Comparison of ENCODE assay signal across 27 cellular contexts in the genomic region with DNA sequence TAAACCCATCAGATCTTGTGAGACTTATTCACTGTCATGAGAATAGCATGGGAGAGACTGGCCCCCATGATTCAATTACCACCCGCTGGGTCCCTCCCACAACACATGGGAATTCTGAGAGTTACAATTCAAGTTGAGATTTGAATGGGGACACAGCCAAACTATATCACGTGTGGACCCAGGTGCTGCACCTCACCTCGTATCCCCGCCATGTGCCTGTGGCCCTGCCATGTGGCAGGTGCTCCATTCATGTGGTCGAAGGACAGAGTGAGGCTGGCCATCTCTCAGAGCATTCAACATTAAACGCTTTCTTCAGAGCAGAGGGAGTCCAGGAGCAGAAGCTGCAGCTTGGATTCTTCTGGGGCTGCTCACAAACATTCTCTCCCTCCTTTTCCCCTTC. TPM values are rescaled to one million over a fixed set of nuclear protein-coding genes. Genes with fewer than 3 reads are reported as not detected.
"Had no signal": no experiment of that assay in that cellular context is flagged by ENCODE, and none has a peak within 500 bp of the region (broad histone marks: within the 10 kb centered on the region; RNA-seq: fewer than 3 reads in every experiment).

No MANE protein-coding gene starts in this region.

- ATAC-seq: activated T-cell treated with anti-CD3 and anti-CD28 coated beads, Interleukin-2, amount 50 U/mL, for 72 hours; esophagus mucosa; left ventricle myocardium superior; naive thymus-derived CD8-positive, alpha-beta T cell; pancreas; right cardiac atrium; WTC11 had no signal

- H3K9me3 Mint-ChIP-seq: activated CD4-positive, alpha-beta T cell treated with anti-CD3 and anti-CD28 coated beads, Interleukin-2, amount 10 ng/mL, durations not matched to agents 7 days and 5 days; activated naive CD8-positive, alpha-beta T cell treated with anti-CD3 and anti-CD28 coated beads for 36 hours; activated T-cell treated with anti-CD3 and anti-CD28 coated beads, Interleukin-2, amount 50 U/mL, for 72 hours; naive thymus-derived CD8-positive, alpha-beta T cell; stimulated activated naive CD8-positive, alpha-beta T cell treated with anti-CD3 and anti-CD28 coated beads, Interleukin-15, Interleukin-2, amounts not matched to agents 100 ng/mL and 50 ng/mL, for 24 hours had no signal

- DNase-seq: activated CD4-positive, alpha-beta T cell treated with anti-CD3 and anti-CD28 coated beads, Interleukin-2, amount 10 ng/mL, durations not matched to agents 7 days and 5 days; activated gamma-delta T cell; activated naive CD8-positive, alpha-beta T cell treated with anti-CD3 and anti-CD28 coated beads for 36 hours; activated T-cell treated with anti-CD3 and anti-CD28 coated beads, Interleukin-2, amount 50 U/mL, for 72 hours; central memory CD4-positive, alpha-beta T cell; dermis blood vessel endothelial cell; effector memory CD4-positive, alpha-beta T cell; foreskin melanocyte; left ventricle myocardium superior; mammary epithelial cell; right cardiac atrium; stimulated activated CD4-positive, alpha-beta T cell treated with anti-CD3 and anti-CD28 coated beads, Interleukin-1b, Interleukin-23, amount 100 ng/mL, for 48 hours; T-helper 1 cell; T-helper 9 cell; uterus had no signal

- H3K27ac Mint-ChIP-seq: activated CD4-positive, alpha-beta T cell treated with anti-CD3 and anti-CD28 coated beads, Interleukin-2, amount 10 ng/mL, durations not matched to agents 7 days and 5 days; activated naive CD8-positive, alpha-beta T cell treated with anti-CD3 and anti-CD28 coated beads for 36 hours; activated T-cell treated with anti-CD3 and anti-CD28 coated beads, Interleukin-2, amount 50 U/mL, for 72 hours; mesothelial cell of epicardium; naive thymus-derived CD8-positive, alpha-beta T cell; stimulated activated naive CD8-positive, alpha-beta T cell treated with anti-CD3 and anti-CD28 coated beads, Interleukin-15, Interleukin-2, amounts not matched to agents 100 ng/mL and 50 ng/mL, for 24 hours; WTC11 had no signal

- H3K4me3 Mint-ChIP-seq: activated CD4-positive, alpha-beta T cell treated with anti-CD3 and anti-CD28 coated beads, Interleukin-2, amount 10 ng/mL, durations not matched to agents 7 days and 5 days; activated naive CD8-positive, alpha-beta T cell treated with anti-CD3 and anti-CD28 coated beads for 36 hours; activated T-cell treated with anti-CD3 and anti-CD28 coated beads, Interleukin-2, amount 50 U/mL, for 72 hours; mesothelial cell of epicardium; naive thymus-derived CD8-positive, alpha-beta T cell; stimulated activated naive CD8-positive, alpha-beta T cell treated with anti-CD3 and anti-CD28 coated beads, Interleukin-15, Interleukin-2, amounts not matched to agents 100 ng/mL and 50 ng/mL, for 24 hours; WTC11 had no signal

- H3K36me3 Mint-ChIP-seq: activated naive CD8-positive, alpha-beta T cell treated with anti-CD3 and anti-CD28 coated beads for 36 hours; naive thymus-derived CD8-positive, alpha-beta T cell; WTC11 had no signal

- H3K9me3 ChIP-seq: neutrophil, pancreas, tibial nerve, uterus had no signal

- H3K4me1 Mint-ChIP-seq: activated CD4-positive, alpha-beta T cell treated with anti-CD3 and anti-CD28 coated beads, Interleukin-2, amount 10 ng/mL, durations not matched to agents 7 days and 5 days; activated naive CD8-positive, alpha-beta T cell treated with anti-CD3 and anti-CD28 coated beads for 36 hours; mesothelial cell of epicardium; naive thymus-derived CD8-positive, alpha-beta T cell; WTC11 had no signal

RNA-seq across cellular contexts. Expression of gene MROH2A, which starts 32.3 kb away (rescaled TPM):
- total RNA-seq: activated CD4-positive, alpha-beta T cell treated with anti-CD3 and anti-CD28 coated beads, Interleukin-2, amount 10 ng/mL, durations not matched to agents 7 days and 5 days; activated naive CD8-positive, alpha-beta T cell treated with anti-CD3 and anti-CD28 coated beads for 36 hours; activated T-cell treated with anti-CD3 and anti-CD28 coated beads, Interleukin-2, amount 50 U/mL, for 72 hours; astrocyte; dermis blood vessel endothelial cell; endothelial cell of umbilical vein; kidney epithelial cell; left ventricle myocardium superior; mesothelial cell of epicardium; naive thymus-derived CD8-positive, alpha-beta T cell; pancreas; pulmonary artery endothelial cell; right cardiac atrium; tibial nerve; uterus; WTC11 had no signal

RNA-seq across cellular contexts. Expression of gene HJURP, which starts 44.0 kb away (rescaled TPM):
- total RNA-seq: naive thymus-derived CD8-positive, alpha-beta T cell had no signal

RNA-seq across cellular contexts. Expression of gene UGT1A1, which starts 50.3 kb away (rescaled TPM):
- total RNA-seq: activated CD4-positive, alpha-beta T cell treated with anti-CD3 and anti-CD28 coated beads, Interleukin-2, amount 10 ng/mL, durations not matched to agents 7 days and 5 days; activated naive CD8-positive, alpha-beta T cell treated with anti-CD3 and anti-CD28 coated beads for 36 hours; activated T-cell treated with anti-CD3 and anti-CD28 coated beads, Interleukin-2, amount 50 U/mL, for 72 hours; astrocyte; dermis blood vessel endothelial cell; endothelial cell of umbilical vein; kidney epithelial cell; left ventricle myocardium superior; mesothelial cell of epicardium; naive thymus-derived CD8-positive, alpha-beta T cell; pulmonary artery endothelial cell; right cardiac atrium; tibial nerve; uterus; WTC11 had no signal
